Comparison of ENCODE assay signal across 1 cellular context in the genomic region with DNA sequence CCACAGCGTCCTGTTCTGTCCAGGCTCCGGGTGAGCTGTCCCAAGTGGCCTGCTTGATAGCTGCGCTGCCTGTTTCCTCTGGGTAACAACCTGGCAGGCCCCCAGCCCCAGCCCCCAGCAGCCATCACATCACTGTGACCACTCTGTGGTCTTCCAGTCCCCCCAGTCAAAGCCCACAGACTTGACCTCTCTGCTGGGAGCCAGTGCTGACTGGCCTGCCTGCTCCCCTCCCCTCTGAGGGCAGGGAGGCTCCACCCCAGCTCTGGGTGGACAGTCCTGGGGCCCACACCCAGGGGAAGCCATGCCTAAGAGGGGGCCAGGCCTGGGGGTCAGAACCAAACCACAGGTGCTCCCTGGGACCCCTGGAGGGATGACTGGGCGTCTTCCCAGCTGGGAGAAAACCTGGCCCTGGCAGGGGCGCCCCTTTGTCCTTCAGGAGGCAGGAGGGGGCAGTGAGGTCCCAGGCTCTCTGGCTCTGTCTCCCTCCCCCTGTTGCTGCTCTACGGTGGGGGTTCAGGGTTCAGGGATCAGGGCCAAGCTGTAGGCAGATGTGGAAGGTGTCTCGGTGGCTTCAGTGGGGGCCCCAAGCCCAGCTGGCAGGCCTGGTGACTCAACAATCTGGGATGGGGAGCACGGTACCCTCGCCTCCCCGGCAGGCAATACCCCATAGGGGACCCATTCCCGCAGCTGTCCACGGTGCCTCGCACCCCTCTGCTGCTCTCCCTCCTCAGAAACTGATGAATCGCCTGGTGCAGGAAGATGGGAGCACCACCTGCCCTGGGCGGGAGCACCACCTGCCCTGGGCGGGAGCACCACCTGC.
TF ChIP-seq lines count a peak whose summit lies in the region.

No MANE protein-coding gene starts in this region.

TF ChIP-seq in IMR-90, 13 proteins besides CTCF, POLR2A, EP300 and RAD21 (continued from another document):
- TF ChIP-seq, protein P1, sequence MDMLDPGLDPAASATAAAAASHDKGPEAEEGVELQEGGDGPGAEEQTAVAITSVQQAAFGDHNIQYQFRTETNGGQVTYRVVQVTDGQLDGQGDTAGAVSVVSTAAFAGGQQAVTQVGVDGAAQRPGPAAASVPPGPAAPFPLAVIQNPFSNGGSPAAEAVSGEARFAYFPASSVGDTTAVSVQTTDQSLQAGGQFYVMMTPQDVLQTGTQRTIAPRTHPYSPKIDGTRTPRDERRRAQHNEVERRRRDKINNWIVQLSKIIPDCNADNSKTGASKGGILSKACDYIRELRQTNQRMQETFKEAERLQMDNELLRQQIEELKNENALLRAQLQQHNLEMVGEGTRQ (IDR thresholded peaks at IDR 0.05; ENCODE audit: low read depth, low read length): no peak
- no peak for TF ChIP-seq MAZ (IDR thresholded peaks at IDR 0.05; ENCODE audit: borderline replicate concordance, low read depth, low read length)
- TF ChIP-seq SMC3 (IDR thresholded peaks at IDR 0.05; ENCODE audit: low read depth, low read length): no peak
- no peak for TF ChIP-seq CHD1 (IDR thresholded peaks at IDR 0.05; ENCODE audit: low read depth, low read length)
- TF ChIP-seq RFX5 (IDR thresholded peaks at IDR 0.05; ENCODE audit: low read depth, low read length): no peak
- TF ChIP-seq FOS (IDR thresholded peaks at IDR 0.05; ENCODE audit: low read depth, low read length): no peak
- TF ChIP-seq MAFK (IDR thresholded peaks at IDR 0.05; ENCODE audit: low read depth, low read length): no peak
- TF ChIP-seq BHLHE40 (IDR thresholded peaks at IDR 0.05; ENCODE audit: low read depth, low read length): no peak
- TF ChIP-seq, protein P2, sequence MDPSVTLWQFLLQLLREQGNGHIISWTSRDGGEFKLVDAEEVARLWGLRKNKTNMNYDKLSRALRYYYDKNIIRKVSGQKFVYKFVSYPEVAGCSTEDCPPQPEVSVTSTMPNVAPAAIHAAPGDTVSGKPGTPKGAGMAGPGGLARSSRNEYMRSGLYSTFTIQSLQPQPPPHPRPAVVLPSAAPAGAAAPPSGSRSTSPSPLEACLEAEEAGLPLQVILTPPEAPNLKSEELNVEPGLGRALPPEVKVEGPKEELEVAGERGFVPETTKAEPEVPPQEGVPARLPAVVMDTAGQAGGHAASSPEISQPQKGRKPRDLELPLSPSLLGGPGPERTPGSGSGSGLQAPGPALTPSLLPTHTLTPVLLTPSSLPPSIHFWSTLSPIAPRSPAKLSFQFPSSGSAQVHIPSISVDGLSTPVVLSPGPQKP (IDR thresholded peaks at IDR 0.05; ENCODE audit: borderline replicate concordance, low read depth, low read length): no peak
- TF ChIP-seq RCOR1 (IDR thresholded peaks at IDR 0.05; ENCODE audit: insufficient replicate concordance, low read length): no peak
- TF ChIP-seq CEBPB (IDR thresholded peaks at IDR 0.05; ENCODE audit: low read depth, low read length): no peak
